Comparison of ENCODE assay signal across 25 cellular contexts in genomic region chr11:88806410-88806809, GRCh38.
"Had no signal": no experiment of that assay in that cellular context is flagged by ENCODE, and none has a peak within 500 bp of the region (broad histone marks: within the 10 kb centered on the region; RNA-seq: fewer than 3 reads in every experiment).

No MANE protein-coding gene starts in this region.

- H3K27me3 ChIP-seq: colonic mucosa, gastrocnemius medialis, ovary, sigmoid colon, testis, tibial artery, upper lobe of right lung had no signal

- DNase-seq: colonic mucosa; effector CD8-positive, alpha-beta T cell; endodermal cell; foreskin fibroblast; gastrocnemius medialis; head of caudate nucleus; left ventricle myocardium superior; lower lobe of right lung; naive thymus-derived CD8-positive, alpha-beta T cell; occipital lobe; ovary; posterior cingulate gyrus; psoas muscle; right cardiac atrium; sigmoid colon; stimulated activated CD4-positive, alpha-beta T cell treated with anti-CD3 and anti-CD28 coated beads, Interleukin-4, amount 100 ng/mL, for 4 hours; stimulated activated naive CD8-positive, alpha-beta T cell treated with anti-CD3 and anti-CD28 coated beads, Interleukin-15, Interleukin-2, amounts not matched to agents 100 U/mL and 50 U/mL, for 24 hours; substantia nigra; testis; tibial artery; upper lobe of right lung had no signal

- H3K4me3 ChIP-seq: colonic mucosa, gastrocnemius medialis, lower lobe of right lung, ovary, psoas muscle, sigmoid colon, testis, tibial artery, upper lobe of right lung had no signal

- FAIRE-seq: keratinocyte had no signal

- H3K36me3 ChIP-seq: colonic mucosa, gastrocnemius medialis, lower lobe of right lung, ovary, sigmoid colon, tibial artery, upper lobe of right lung had no signal

- H3K4me1 ChIP-seq: colonic mucosa, gastrocnemius medialis, lower lobe of right lung, psoas muscle, sigmoid colon, testis, tibial artery, upper lobe of right lung had no signal

- H3K27ac ChIP-seq: colonic mucosa, epithelial cell of prostate, gastrocnemius medialis, lower lobe of right lung, ovary, psoas muscle, sigmoid colon, testis, tibial artery, upper lobe of right lung had no signal

- ATAC-seq: esophagus mucosa; gastrocnemius medialis; left ventricle myocardium superior; lower lobe of right lung; naive thymus-derived CD8-positive, alpha-beta T cell; psoas muscle; right cardiac atrium; stimulated activated memory B cell treated with anti-CD40 and anti-IgM and Interleukin-4, amounts not matched to agents 10 μg/mL and 1 μg/mL and 100 μg/mL, for 72 hours; stimulated activated naive CD8-positive, alpha-beta T cell treated with anti-CD3 and anti-CD28 coated beads, Interleukin-15, Interleukin-2, amounts not matched to agents 100 U/mL and 50 U/mL, for 24 hours; upper lobe of right lung had no signal

- H3K9me3 ChIP-seq: colonic mucosa, gastrocnemius medialis, lower lobe of right lung, ovary, psoas muscle, sigmoid colon, testis, tibial artery, upper lobe of right lung had no signal
